8 cellular contexts compared by ENCODE assay signal in the genomic region with DNA sequence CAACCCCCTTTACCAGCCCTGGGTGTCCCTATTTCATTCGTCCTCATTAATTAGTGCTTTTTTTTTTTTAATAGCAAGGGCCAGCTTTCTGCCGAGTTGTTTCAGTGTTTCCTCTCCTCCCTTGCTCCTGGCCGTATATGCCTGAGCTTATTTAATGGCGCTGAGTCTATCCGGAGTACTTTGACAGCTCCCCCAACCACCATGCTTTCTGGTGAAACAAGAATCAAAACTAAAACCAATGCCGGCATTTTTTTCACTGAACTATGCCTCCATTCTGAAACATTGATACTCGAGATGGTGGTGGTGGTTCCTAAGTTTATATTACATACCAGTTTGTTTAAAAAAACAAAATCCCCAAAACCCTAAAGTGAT. TPM values are rescaled to one million over a fixed set of nuclear protein-coding genes. Genes with fewer than 3 reads are reported as not detected.
DNase-seq lines count a peak whose midpoint lies in the region; ATAC-seq and TF ChIP-seq lines count a peak whose summit lies in the region.

No MANE protein-coding gene starts in this region.

- peak overlapping the region; percentile 95 for H3K4me3 Mint-ChIP-seq in activated CD4-positive, alpha-beta T cell treated with anti-CD3 and anti-CD28 coated beads, Interleukin-2, amount 10 ng/mL, durations not matched to agents 24 days and 14 days
- peak overlapping the region; percentile 95 for H3K4me3 Mint-ChIP-seq in neural crest cell

- peaks cover 57% of the 10 kb centered on the region for H3K79me2 ChIP-seq in SK-N-SH (ENCODE audit: insufficient read depth)

- DNase-seq in activated CD4-positive, alpha-beta T cell treated with anti-CD3 and anti-CD28 coated beads, Interleukin-2, amount 10 ng/mL, durations not matched to agents 24 days and 14 days, result peak; percentile 76
- DNase-seq in activated CD4-positive, alpha-beta T cell treated with anti-CD3 and anti-CD28 coated beads for 1 hour, result no peak
- DNase-seq in SK-N-SH (no peak), epithelial cell of proximal tubule (ENCODE audit: low read depth) (no peak), neural crest cell (ENCODE audit: low read depth, low spot score) (no peak), ecto neural progenitor cell (ENCODE audit: low spot score) (no peak)

- ATAC-seq in HG03520 (IDR thresholded peaks at IDR 0.05; ENCODE audit: unreplicated experiment) (peak; percentile 15), HG03565 (IDR thresholded peaks at IDR 0.05; ENCODE audit: unreplicated experiment) (no peak)

- H3K27ac Mint-ChIP-seq in activated CD4-positive, alpha-beta T cell treated with anti-CD3 and anti-CD28 coated beads, Interleukin-2, amount 10 ng/mL, durations not matched to agents 24 days and 14 days, result peak overlapping the region; percentile 86
- H3K27ac Mint-ChIP-seq in neural crest cell (ENCODE audit: unreplicated experiment), result no peak overlapping the region

- H3K4me1 ChIP-seq in SK-N-SH (ENCODE audit: control insufficient read depth in 1 of 2, insufficient read depth in 2 of 2, low read depth in 1 of 2, low read length in 1 of 2), result peaks cover 4% of the 10 kb centered on the region in 2 experiments; a peak in 2 of 4 replicates

- peaks cover 2% of the 10 kb centered on the region for H3K36me3 Mint-ChIP-seq in activated CD4-positive, alpha-beta T cell treated with anti-CD3 and anti-CD28 coated beads, Interleukin-2, amount 10 ng/mL, durations not matched to agents 24 days and 14 days (ENCODE audit: low read depth)
- peaks cover 5% of the 10 kb centered on the region for H3K36me3 Mint-ChIP-seq in neural crest cell (ENCODE audit: low read depth)

- H3K4me3 ChIP-seq in SK-N-SH (ENCODE audit: low read depth in 2 of 2, low read length in 1 of 2) (peak overlapping the region; percentile 69 to 85), epithelial cell of proximal tubule (ENCODE audit: low read depth, low read length) (peak overlapping the region; percentile 74)

- POLR2A ChIA-PET in SK-N-SH (lab: Yijun Ruan, JAX), result no interaction called here

- intact Hi-C loops in activated CD4-positive, alpha-beta T cell treated with anti-CD3 and anti-CD28 coated beads, Interleukin-2, amount 10 ng/mL, durations not matched to agents 24 days and 14 days (cut with micrococcal nuclease), result loop anchor here (1.0 kb wide), 1 partner anchor 65 kb away; no protein-coding TSS in a partner anchor

- peak overlapping the region; percentile 88 for H3K4me2 ChIP-seq in SK-N-SH

- no peaks in the 10 kb centered on the region for H3K27me3 ChIP-seq in SK-N-SH (ENCODE audit: insufficient read depth)

- H3K27me3 Mint-ChIP-seq in activated CD4-positive, alpha-beta T cell treated with anti-CD3 and anti-CD28 coated beads, Interleukin-2, amount 10 ng/mL, durations not matched to agents 24 days and 14 days, result peaks cover 54% of the 10 kb centered on the region
- H3K27me3 Mint-ChIP-seq in neural crest cell (ENCODE audit: low read depth), result peaks cover 31% of the 10 kb centered on the region

- no peaks in the 10 kb centered on the region for H3K9me2 ChIP-seq in SK-N-SH

- no peak overlapping the region for H2AFZ ChIP-seq in SK-N-SH (ENCODE audit: low read depth)

- H3F3A ChIP-seq in SK-N-SH (replicated peaks; ENCODE audit: insufficient read depth), result peaks cover 36% of the 10 kb centered on the region

- peaks cover 16% of the 10 kb centered on the region for H3K4me1 Mint-ChIP-seq in activated CD4-positive, alpha-beta T cell treated with anti-CD3 and anti-CD28 coated beads, Interleukin-2, amount 10 ng/mL, durations not matched to agents 24 days and 14 days
- peaks cover 25% of the 10 kb centered on the region for H3K4me1 Mint-ChIP-seq in neural crest cell

- H3K9ac ChIP-seq in SK-N-SH, result peak overlapping the region; percentile 90

- H3K36me3 ChIP-seq in SK-N-SH (replicated peaks in 1 of 2; ENCODE audit: control insufficient read depth in 1 of 2, insufficient read depth in 2 of 2, low read length in 1 of 2), result peaks cover 0 to 38% of the 10 kb centered on the region in 2 experiments

- no peak for TF ChIP-seq RAD21 in SK-N-SH (IDR thresholded peaks at IDR 0.05; ENCODE audit: low read length)

- under 1% methylated on average over 7 of the region's 7 CpGs for WGBS in SK-N-SH (ENCODE audit: low lambda C conversion rate)

- CTCF ChIA-PET in SK-N-SH (lab: Yijun Ruan, JAX), result interaction anchor here (1.0 kb wide), 1 partner anchor 34 kb away, joined by 5 read pairs; no protein-coding TSS in a partner anchor

- TF ChIP-seq CTCF in SK-N-SH (IDR thresholded peaks at IDR 0.05), result no peak
- TF ChIP-seq CTCF in epithelial cell of proximal tubule (conservative IDR thresholded peaks at IDR 0.05; ENCODE audit: low read depth, low read length), result no peak
- no peak for TF ChIP-seq CTCF in neural crest cell (conservative IDR thresholded peaks at IDR 0.05)

- H4K20me1 ChIP-seq in SK-N-SH (ENCODE audit: insufficient read depth), result no peaks in the 10 kb centered on the region

- TF ChIP-seq EP300 in SK-N-SH (IDR thresholded peaks at IDR 0.05; ENCODE audit: borderline replicate concordance in 1 of 2, low read depth in 1 of 2, low read length in 1 of 2), result no peak

- H3K9me3 Mint-ChIP-seq in activated CD4-positive, alpha-beta T cell treated with anti-CD3 and anti-CD28 coated beads, Interleukin-2, amount 10 ng/mL, durations not matched to agents 24 days and 14 days, result no peaks in the 10 kb centered on the region
- H3K9me3 Mint-ChIP-seq in neural crest cell, result peaks cover 3% of the 10 kb centered on the region

- H3K27ac ChIP-seq in SK-N-SH (ENCODE audit: low read depth in 2 of 2, low read length in 1 of 2), result peak overlapping the region; percentile 56 to 75; a peak in 3 of 4 replicates

- H3K9me3 ChIP-seq in SK-N-SH, result no peaks in the 10 kb centered on the region

TF ChIP-seq in SK-N-SH, 30 proteins besides CTCF, POLR2A, EP300 and RAD21:
- TF ChIP-seq, protein P1, sequence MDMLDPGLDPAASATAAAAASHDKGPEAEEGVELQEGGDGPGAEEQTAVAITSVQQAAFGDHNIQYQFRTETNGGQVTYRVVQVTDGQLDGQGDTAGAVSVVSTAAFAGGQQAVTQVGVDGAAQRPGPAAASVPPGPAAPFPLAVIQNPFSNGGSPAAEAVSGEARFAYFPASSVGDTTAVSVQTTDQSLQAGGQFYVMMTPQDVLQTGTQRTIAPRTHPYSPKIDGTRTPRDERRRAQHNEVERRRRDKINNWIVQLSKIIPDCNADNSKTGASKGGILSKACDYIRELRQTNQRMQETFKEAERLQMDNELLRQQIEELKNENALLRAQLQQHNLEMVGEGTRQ (IDR thresholded peaks at IDR 0.05; ENCODE audit: borderline replicate concordance, low read depth, low read length), result no peak
- 0 out of 2 replicates have a peak, but pooled peaks have one; percentile 54 for TF ChIP-seq SIN3A (IDR thresholded peaks at IDR 0.05; ENCODE audit: borderline replicate concordance, low read depth, low read length)
- TF ChIP-seq YY1 (IDR thresholded peaks at IDR 0.05; ENCODE audit: low read depth), result peak; percentile 42; the same call in 1 of the 2 replicates

RNA-seq across cellular contexts. Expression of a gene that starts 1.2 kb away (rescaled TPM):
- total RNA-seq in activated CD4-positive, alpha-beta T cell treated with anti-CD3 and anti-CD28 coated beads, Interleukin-2, amount 10 ng/mL, durations not matched to agents 24 days and 14 days, result 3.7 and 4.8 TPM in 2 replicates
- 82.2 and 91.5 TPM in 2 replicates for polyA plus RNA-seq in SK-N-SH (2012; rRNA removed)
- polyA plus RNA-seq in SK-N-SH (2012; cell fraction: cytosol; rRNA removed), result 82.3 and 82.9 TPM in 2 replicates
- polyA plus RNA-seq in SK-N-SH (2012; cell fraction: nucleus; rRNA removed), result 97.1 and 145 TPM in 2 replicates
- 6.1 and 23.7 TPM in 2 replicates for total RNA-seq in epithelial cell of proximal tubule
- total RNA-seq in neural crest cell, result 9.1 and 10.1 TPM in 2 replicates

RNA-seq across cellular contexts. Expression of a gene that starts 57.9 kb away (rescaled TPM):
- not detected in 2 replicates for total RNA-seq in activated CD4-positive, alpha-beta T cell treated with anti-CD3 and anti-CD28 coated beads, Interleukin-2, amount 10 ng/mL, durations not matched to agents 24 days and 14 days
- 1.8 and 2.0 TPM in 2 replicates for polyA plus RNA-seq in SK-N-SH (2012; rRNA removed)
- polyA plus RNA-seq in SK-N-SH (2012; cell fraction: cytosol; rRNA removed), result 1.5 and 1.8 TPM in 2 replicates
- 3.8 and 7.4 TPM in 2 replicates for polyA plus RNA-seq in SK-N-SH (2012; cell fraction: nucleus; rRNA removed)
- not detected in 2 replicates for total RNA-seq in epithelial cell of proximal tubule
- not detected in 2 replicates for total RNA-seq in neural crest cell
